Comparison of ENCODE assay signal across 1 cellular context in the genomic region with DNA sequence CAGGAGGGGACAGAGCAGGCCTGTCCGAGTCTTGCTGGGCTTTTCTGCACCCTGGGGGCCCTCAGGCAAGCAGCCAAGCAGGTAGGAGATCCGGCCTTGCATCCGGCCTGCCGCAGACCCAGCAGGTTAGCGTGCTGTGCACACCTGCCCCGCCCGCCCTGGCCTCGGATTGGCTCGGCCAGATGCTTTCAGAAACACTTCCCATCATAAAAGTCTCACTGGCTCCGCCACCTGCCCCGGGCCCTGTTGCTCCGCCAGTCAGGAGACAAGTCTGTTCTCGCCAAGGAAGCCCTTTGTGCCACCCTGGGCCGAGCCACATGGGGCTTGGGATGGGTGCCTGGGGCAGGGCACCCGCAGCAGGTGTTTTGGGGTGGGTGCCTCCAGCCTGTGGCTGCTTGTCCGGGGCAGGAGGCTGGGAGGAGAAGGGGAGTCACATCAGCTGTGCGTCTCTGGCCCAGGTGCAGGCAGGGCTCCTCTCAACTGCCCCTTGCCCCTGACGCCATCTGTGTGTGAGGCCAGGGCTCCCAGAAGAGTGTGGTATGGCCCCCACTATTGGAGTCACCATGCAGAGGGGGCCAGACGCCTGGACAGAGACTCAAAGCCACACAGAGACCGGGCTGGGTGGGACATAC.
TF ChIP-seq lines count a peak whose summit lies in the region.

No MANE protein-coding gene starts in this region.

TF ChIP-seq in SK-N-SH, 30 proteins besides CTCF, POLR2A, EP300 and RAD21 (continued from another document):
- TF ChIP-seq, protein P1, sequence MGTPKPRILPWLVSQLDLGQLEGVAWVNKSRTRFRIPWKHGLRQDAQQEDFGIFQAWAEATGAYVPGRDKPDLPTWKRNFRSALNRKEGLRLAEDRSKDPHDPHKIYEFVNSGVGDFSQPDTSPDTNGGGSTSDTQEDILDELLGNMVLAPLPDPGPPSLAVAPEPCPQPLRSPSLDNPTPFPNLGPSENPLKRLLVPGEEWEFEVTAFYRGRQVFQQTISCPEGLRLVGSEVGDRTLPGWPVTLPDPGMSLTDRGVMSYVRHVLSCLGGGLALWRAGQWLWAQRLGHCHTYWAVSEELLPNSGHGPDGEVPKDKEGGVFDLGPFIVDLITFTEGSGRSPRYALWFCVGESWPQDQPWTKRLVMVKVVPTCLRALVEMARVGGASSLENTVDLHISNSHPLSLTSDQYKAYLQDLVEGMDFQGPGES (IDR thresholded peaks at IDR 0.05; ENCODE audit: low read depth, low read length), result no peak
- TF ChIP-seq TCF12 (IDR thresholded peaks at IDR 0.05) (no peak), RFX5 (IDR thresholded peaks at IDR 0.05; ENCODE audit: low read length) (no peak), GATA2 (CRISPR knock-in tag; IDR thresholded peaks at IDR 0.05) (no peak; the same call in 1 of the 2 replicates), JUND (IDR thresholded peaks at IDR 0.05) (no peak), SIN3A (IDR thresholded peaks at IDR 0.05; ENCODE audit: borderline replicate concordance, low read depth, low read length) (no peak), EZH2phosphoT487 (IDR thresholded peaks at IDR 0.05; ENCODE audit: borderline replicate concordance, low read depth) (no peak), YY1 (IDR thresholded peaks at IDR 0.05; ENCODE audit: low read depth) (no peak), NRF1 (IDR thresholded peaks at IDR 0.05; ENCODE audit: low read depth, low read length) (no peak), SMC3 (IDR thresholded peaks at IDR 0.05; ENCODE audit: low read depth, low read length) (no peak), FOSL2 (IDR thresholded peaks at IDR 0.05; ENCODE audit: borderline replicate concordance, low read depth) (no peak)
- TF ChIP-seq, protein P2, sequence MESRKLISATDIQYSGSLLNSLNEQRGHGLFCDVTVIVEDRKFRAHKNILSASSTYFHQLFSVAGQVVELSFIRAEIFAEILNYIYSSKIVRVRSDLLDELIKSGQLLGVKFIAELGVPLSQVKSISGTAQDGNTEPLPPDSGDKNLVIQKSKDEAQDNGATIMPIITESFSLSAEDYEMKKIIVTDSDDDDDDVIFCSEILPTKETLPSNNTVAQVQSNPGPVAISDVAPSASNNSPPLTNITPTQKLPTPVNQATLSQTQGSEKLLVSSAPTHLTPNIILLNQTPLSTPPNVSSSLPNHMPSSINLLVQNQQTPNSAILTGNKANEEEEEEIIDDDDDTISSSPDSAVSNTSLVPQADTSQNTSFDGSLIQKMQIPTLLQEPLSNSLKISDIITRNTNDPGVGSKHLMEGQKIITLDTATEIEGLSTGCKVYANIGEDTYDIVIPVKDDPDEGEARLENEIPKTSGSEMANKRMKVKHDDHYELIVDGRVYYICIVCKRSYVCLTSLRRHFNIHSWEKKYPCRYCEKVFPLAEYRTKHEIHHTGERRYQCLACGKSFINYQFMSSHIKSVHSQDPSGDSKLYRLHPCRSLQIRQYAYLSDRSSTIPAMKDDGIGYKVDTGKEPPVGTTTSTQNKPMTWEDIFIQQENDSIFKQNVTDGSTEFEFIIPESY (IDR thresholded peaks at IDR 0.05; ENCODE audit: borderline replicate concordance, low read depth), result no peak
- TF ChIP-seq, protein P3, sequence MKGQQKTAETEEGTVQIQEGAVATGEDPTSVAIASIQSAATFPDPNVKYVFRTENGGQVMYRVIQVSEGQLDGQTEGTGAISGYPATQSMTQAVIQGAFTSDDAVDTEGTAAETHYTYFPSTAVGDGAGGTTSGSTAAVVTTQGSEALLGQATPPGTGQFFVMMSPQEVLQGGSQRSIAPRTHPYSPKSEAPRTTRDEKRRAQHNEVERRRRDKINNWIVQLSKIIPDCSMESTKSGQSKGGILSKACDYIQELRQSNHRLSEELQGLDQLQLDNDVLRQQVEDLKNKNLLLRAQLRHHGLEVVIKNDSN (IDR thresholded peaks at IDR 0.05; ENCODE audit: borderline replicate concordance, low read depth), result no peak
TF ChIP-seq in SK-N-SH: peak in this region for 0.
